17 cellular contexts compared by ENCODE assay signal in genomic region chr12:124489915-124490583, GRCh38.
"Had no signal": no experiment of that assay in that cellular context is flagged by ENCODE, and none has a peak within 500 bp of the region (broad histone marks: within the 10 kb centered on the region; RNA-seq: fewer than 3 reads in every experiment).

No MANE protein-coding gene starts in this region.

- H3K27me3 ChIP-seq: foreskin keratinocyte, left lung, testis had no signal

- H3K4me3 ChIP-seq: left lung, mucosa of descending colon, skin epidermis, testis had no signal

- ATAC-seq: foreskin keratinocyte; naive thymus-derived CD4-positive, alpha-beta T cell had no signal

- DNase-seq: activated CD4-positive, alpha-beta T cell treated with anti-CD3 and anti-CD28 coated beads, Interleukin-2, amount 50 U/mL, for 1 hour; activated CD8-positive, alpha-beta memory T cell treated with anti-CD3 and anti-CD28 coated beads for 24 hours; activated naive CD4-positive, alpha-beta T cell treated with anti-CD3 and anti-CD28 coated beads for 36 hours; central memory CD4-positive, alpha-beta T cell; cortex of kidney; effector CD8-positive, alpha-beta T cell; foreskin keratinocyte; naive thymus-derived CD4-positive, alpha-beta T cell; stimulated activated CD4-positive, alpha-beta T cell treated with anti-CD3 and anti-CD28 coated beads, Interleukin-15, amount 100 ng/mL, for 24 hours; stimulated activated CD4-positive, alpha-beta T cell treated with anti-CD3 and anti-CD28 coated beads, Interleukin-4, amount 100 ng/mL, for 24 hours had no signal

- H3K4me1 ChIP-seq: foreskin keratinocyte had no signal

- H3K27ac ChIP-seq: foreskin keratinocyte, left lung had no signal

- H3K9me3 Mint-ChIP-seq: activated naive CD4-positive, alpha-beta T cell treated with anti-CD3 and anti-CD28 coated beads for 36 hours; activated T-helper 1 cell treated with anti-CD3 and anti-CD28 coated beads, Interleukin-12 subunit alpha, Interleukin-12 subunit beta, Interleukin-2, Interleukin-4 antibody, amounts not matched to agents 30 ng/mL and 10 ng/mL and 1 ng/mL, durations not matched to agents 14 hours and 24 hours and 36 hours; memory B cell; naive thymus-derived CD4-positive, alpha-beta T cell; stimulated activated naive CD8-positive, alpha-beta T cell treated with anti-CD3 and anti-CD28 coated beads, Interleukin-15, Interleukin-2, amounts not matched to agents 100 ng/mL and 50 ng/mL, for 24 hours had no signal

- H3K9me3 ChIP-seq: left lung, mucosa of descending colon, testis had no signal

- H3K27ac Mint-ChIP-seq: activated naive CD4-positive, alpha-beta T cell treated with anti-CD3 and anti-CD28 coated beads for 36 hours; activated T-helper 1 cell treated with anti-CD3 and anti-CD28 coated beads, Interleukin-12 subunit alpha, Interleukin-12 subunit beta, Interleukin-2, Interleukin-4 antibody, amounts not matched to agents 30 ng/mL and 10 ng/mL and 1 ng/mL, durations not matched to agents 14 hours and 24 hours and 36 hours; memory B cell; stimulated activated naive CD8-positive, alpha-beta T cell treated with anti-CD3 and anti-CD28 coated beads, Interleukin-15, Interleukin-2, amounts not matched to agents 100 ng/mL and 50 ng/mL, for 24 hours had no signal

- H3K27me3 Mint-ChIP-seq: memory B cell; naive thymus-derived CD4-positive, alpha-beta T cell; stimulated activated naive CD8-positive, alpha-beta T cell treated with anti-CD3 and anti-CD28 coated beads, Interleukin-15, Interleukin-2, amounts not matched to agents 100 ng/mL and 50 ng/mL, for 24 hours had no signal

- H3K4me3 Mint-ChIP-seq: activated naive CD4-positive, alpha-beta T cell treated with anti-CD3 and anti-CD28 coated beads for 36 hours; activated T-helper 1 cell treated with anti-CD3 and anti-CD28 coated beads, Interleukin-12 subunit alpha, Interleukin-12 subunit beta, Interleukin-2, Interleukin-4 antibody, amounts not matched to agents 30 ng/mL and 10 ng/mL and 1 ng/mL, durations not matched to agents 14 hours and 24 hours and 36 hours; memory B cell; naive thymus-derived CD4-positive, alpha-beta T cell; stimulated activated naive CD8-positive, alpha-beta T cell treated with anti-CD3 and anti-CD28 coated beads, Interleukin-15, Interleukin-2, amounts not matched to agents 100 ng/mL and 50 ng/mL, for 24 hours had no signal
